In genomic region chr12:57522887-57523705, GRCh38 we compare ENCODE assay signal across 8 cellular contexts. TPM values are rescaled to one million over a fixed set of nuclear protein-coding genes. Genes with fewer than 3 reads are reported as not detected.
DNase-seq lines count a peak whose midpoint lies in the region; ATAC-seq and TF ChIP-seq lines count a peak whose summit lies in the region.

No MANE protein-coding gene starts in this region.

- no peaks in the 10 kb centered on the region for H3K27me3 ChIP-seq in mammary epithelial cell (ENCODE audit: insufficient read depth, low read length)
- no peaks in the 10 kb centered on the region for H3K27me3 ChIP-seq in spleen (replicated peaks in 1 of 7)

- dilution Hi-C loops in mammary epithelial cell (cut with HindIII; ENCODE audit: low sequenced_read_pairs), result no loop called here

- in situ Hi-C loops in mammary epithelial cell (cut with MboI; ENCODE audit: low sequenced_read_pairs in 2 of 2), result no loop called here

- peak overlapping the region; percentile 47 for H2AFZ ChIP-seq in mammary epithelial cell (ENCODE audit: low read depth, low read length)

- no TSS peak for BruUV-seq in mammary epithelial cell (replicated peaks; lab: Mats Ljungman, UMichigan)

- peaks cover 57% of the 10 kb centered on the region for H3K79me2 ChIP-seq in mammary epithelial cell (ENCODE audit: insufficient read depth, low read length)

- TF ChIP-seq CTCF in AG10803 (conservative IDR thresholded peaks at IDR 0.05; ENCODE audit: low read length) (no peak), mammary epithelial cell (conservative IDR thresholded peaks at IDR 0.05 in 1 of 2, IDR thresholded peaks at IDR 0.05 in 1 of 2; ENCODE audit: extremely low read depth in 1 of 2, insufficient read depth in 1 of 2, low read depth in 1 of 2, low read length in 2 of 2) (no peak), spleen (IDR thresholded peaks at IDR 0.05 in 8 of 11, conservative IDR thresholded peaks at IDR 0.05 in 3 of 11) (peak in 1 of 11 experiments; percentile 18)

- H3K27ac ChIP-seq in mammary epithelial cell (ENCODE audit: insufficient read depth, low read depth, low read length), result peak overlapping the region; percentile 45
- H3K27ac ChIP-seq in spleen, result peak overlapping the region; percentile 98 to 100 (median 99)

- H3K36me3 ChIP-seq in mammary epithelial cell (ENCODE audit: insufficient read depth, low read length) (peaks cover 9% of the 10 kb centered on the region), spleen (peaks cover 0 to 51% (median 41%) of the 10 kb centered on the region in 6 donors)

- peak in 2 of 3 donors; percentile 7 to 9 for TF ChIP-seq POLR2A in spleen (IDR thresholded peaks at IDR 0.05)

- DNase-seq in AG10803 (ENCODE audit: low read depth), result peak; percentile 46
- peak; percentile 23 for DNase-seq in HT1080 (ENCODE audit: low read depth)
- DNase-seq in T follicular helper cell (ENCODE audit: low read depth), result peak; percentile 48
- DNase-seq in mammary epithelial cell, result peak; percentile 23
- peak; percentile 90 for DNase-seq in islet precursor cell
- peak; percentile 94 for DNase-seq in spleen

- CTCF ChIA-PET in mammary epithelial cell (lab: Charles Lee; ENCODE audit: low non-redundant PET), result no interaction called here

- intact Hi-C loops in mammary epithelial cell (cut with micrococcal nuclease) (loop anchor here (1.0 to 5.0 kb wide), 2 partner anchors 24 to 214 kb away; partner anchors contain the start of genes AGAP2 and DCTN2), spleen (cut with DNase I; ENCODE audit: low total_unique reads) (no loop called here)

- no peak for ATAC-seq in esophagus mucosa
- no peak for ATAC-seq in GM18498 (IDR thresholded peaks at IDR 0.05; ENCODE audit: unreplicated experiment)

- H3K4me3 ChIP-seq in AG10803 (ENCODE audit: low read length) (peak overlapping the region; percentile 89), mammary epithelial cell (replicated peaks in 1 of 3; ENCODE audit: insufficient read depth in 1 of 3, low read depth in 2 of 3, low read length in 3 of 3) (peak overlapping the region; percentile 59 to 82 (median 81)), spleen (peak overlapping the region; percentile 58 to 89 (median 70))

- no peaks in the 10 kb centered on the region for H4K20me1 ChIP-seq in mammary epithelial cell (ENCODE audit: insufficient read depth, low read length)

- 4% methylated on average over 10 of the region's 38 CpGs for WGBS in mammary epithelial cell (ENCODE audit: low coverage, missing lambda C conversion rate)
- 0 to 4% (median 1%) methylated on average over 7 to 38 of the region's 38 CpGs for WGBS in spleen, 5 donors

- H3K4me1 ChIP-seq in mammary epithelial cell (ENCODE audit: insufficient read depth, low read length), result peaks cover 48% of the 10 kb centered on the region
- peaks cover 45 to 81% (median 59%) of the 10 kb centered on the region in 6 donors for H3K4me1 ChIP-seq in spleen

- peak overlapping the region; percentile 79 for H3K4me2 ChIP-seq in mammary epithelial cell (ENCODE audit: insufficient read depth, low read depth, low read length)

- H3K9me3 ChIP-seq in mammary epithelial cell (replicated peaks; ENCODE audit: insufficient read depth, low read length) (no peaks in the 10 kb centered on the region), spleen (no peaks in the 10 kb centered on the region)

- H3K9ac ChIP-seq in mammary epithelial cell (ENCODE audit: insufficient read depth, low read length), result peak overlapping the region; percentile 81

RNA-seq across cellular contexts. Expression of gene MBD6, which starts 0.5 kb away (rescaled TPM):
- 4.9 and 9.5 TPM in 2 replicates for total RNA-seq in HT1080 (2014; rRNA removed; shearing (Covaris generic))
- 18.1 and 21.1 TPM in 2 replicates for polyA plus RNA-seq in HT1080 (2015; cell fraction: cytosol; rRNA removed)
- 27.7 and 42.6 TPM in 2 replicates for polyA plus RNA-seq in HT1080 (2015; cell fraction: nucleus; rRNA removed)
- total RNA-seq in mammary epithelial cell (10 to 100 TPM in 1 of 2 donors, 1 to 10 TPM in 1; 4.8 to 69.2 TPM), spleen (100 to 1,000 TPM in 4 of 7 donors, 10 to 100 TPM in 3; 52.9 to 171 (median 110) TPM), esophagus mucosa (50.5 TPM)
- polyA plus RNA-seq in mammary epithelial cell (4.8 TPM), spleen (10 to 100 TPM; 14.8 to 65.0 (median 61.2) TPM)
- 14.9 TPM for polyA minus RNA-seq in mammary epithelial cell

RNA-seq across cellular contexts. Expression of gene DDIT3, which starts 2.8 kb away (rescaled TPM):
- 11.8 and 12.7 TPM in 2 replicates for total RNA-seq in HT1080 (2014; rRNA removed; shearing (Covaris generic))
- 25.8 and 26.0 TPM in 2 replicates for polyA plus RNA-seq in HT1080 (2015; cell fraction: cytosol; rRNA removed)
- 46.7 and 48.9 TPM in 2 replicates for polyA plus RNA-seq in HT1080 (2015; cell fraction: nucleus; rRNA removed)
- 10 to 100 TPM; 28.3 to 66.1 TPM for total RNA-seq in mammary epithelial cell
- polyA plus RNA-seq in mammary epithelial cell, result 9.0 TPM
- 8.0 TPM for polyA minus RNA-seq in mammary epithelial cell
- total RNA-seq in spleen, result 10 to 100 TPM; 18.0 to 27.7 (median 21.6) TPM
- polyA plus RNA-seq in spleen, result 10 to 100 TPM; 39.8 to 43.9 (median 43.4) TPM
- total RNA-seq in esophagus mucosa, result 34.8 TPM

RNA-seq across cellular contexts. Expression of gene DCTN2, which starts 23.9 kb away (rescaled TPM):
- total RNA-seq in HT1080 (2014; rRNA removed; shearing (Covaris generic)), result 79.5 and 87.1 TPM in 2 replicates
- 158 and 177 TPM in 2 replicates for polyA plus RNA-seq in HT1080 (2015; cell fraction: cytosol; rRNA removed)
- polyA plus RNA-seq in HT1080 (2015; cell fraction: nucleus; rRNA removed), result 152 and 164 TPM in 2 replicates
- total RNA-seq in mammary epithelial cell (100 to 1,000 TPM; 140 to 153 TPM), spleen (100 to 1,000 TPM in 4 of 7 donors, 10 to 100 TPM in 3; 68.5 to 152 (median 101) TPM), esophagus mucosa (105 TPM)
- polyA plus RNA-seq in mammary epithelial cell (151 TPM), spleen (10 to 100 TPM; 53.3 to 67.3 (median 66.8) TPM)
- polyA minus RNA-seq in mammary epithelial cell, result 146 TPM

RNA-seq across cellular contexts. Expression of gene KIF5A, which starts 26.7 kb away (rescaled TPM):
- total RNA-seq in HT1080 (2014; rRNA removed; shearing (Covaris generic)), result not detected in 2 replicates
- not detected in 2 replicates for polyA plus RNA-seq in HT1080 (2015; cell fraction: cytosol; rRNA removed)
- 0.06 TPM in 1 of 2 replicates, not detected in the other for polyA plus RNA-seq in HT1080 (2015; cell fraction: nucleus; rRNA removed)
- 1 to 10 TPM; 1.3 to 2.4 TPM for total RNA-seq in mammary epithelial cell
- 0.46 TPM for polyA plus RNA-seq in mammary epithelial cell
- not detected for polyA minus RNA-seq in mammary epithelial cell
- total RNA-seq in spleen, result under 1 TPM in 6 of 7 donors, not detected in 1; 0.09 to 0.76 (median 0.32) TPM
- polyA plus RNA-seq in spleen, result under 1 TPM; 0.07 to 0.13 (median 0.08) TPM
- total RNA-seq in esophagus mucosa, result 0.16 TPM

RNA-seq across cellular contexts. Expression of gene MARS1, which starts 35.2 kb away (rescaled TPM):
- 282 and 304 TPM in 2 replicates for total RNA-seq in HT1080 (2014; rRNA removed; shearing (Covaris generic))
- 220 and 238 TPM in 2 replicates for polyA plus RNA-seq in HT1080 (2015; cell fraction: cytosol; rRNA removed)
- 797 and 806 TPM in 2 replicates for polyA plus RNA-seq in HT1080 (2015; cell fraction: nucleus; rRNA removed)
- total RNA-seq in mammary epithelial cell (100 to 1,000 TPM; 240 to 460 TPM), spleen (100 to 1,000 TPM in 4 of 7 donors, 10 to 100 TPM in 3; 72.4 to 186 (median 146) TPM), esophagus mucosa (130 TPM)
- polyA plus RNA-seq in mammary epithelial cell (160 TPM), spleen (100 to 1,000 TPM in 1 of 3 donors, 10 to 100 TPM in 2; 67.4 to 104 (median 89.2) TPM)
- 352 TPM for polyA minus RNA-seq in mammary epithelial cell

Comparison
In these comparisons a context has a peak if more than half of its experiments do, and no peak if none do; other contexts are left out.
1. DNase-seq: peak in every context shown above with its lines; median percentile 94 in spleen; 90 in islet precursor cell; 48 in T follicular helper cell; 46 in AG10803; 23 in HT1080; 23 in mammary epithelial cell.